Comparison of ENCODE assay signal across 1 cellular context in genomic region chrY:2935606-2936521, GRCh38.
TF ChIP-seq lines count a peak whose summit lies in the region.

No MANE protein-coding gene starts in this region.

TF ChIP-seq in H1, 55 proteins besides CTCF, POLR2A, EP300 and RAD21 (continued from another document):
- no peak for TF ChIP-seq ATF2 (IDR thresholded peaks at IDR 0.05; ENCODE audit: low read length)
- TF ChIP-seq TAF1 (IDR thresholded peaks at IDR 0.05; ENCODE audit: low read depth, low read length), result peak; percentile 82
- TF ChIP-seq ASH2L (IDR thresholded peaks at IDR 0.05; ENCODE audit: low read length), result peak; percentile 89
- peak; percentile 25; the same call in 1 of the 2 replicates for TF ChIP-seq RBBP5 (IDR thresholded peaks at IDR 0.05; ENCODE audit: borderline replicate concordance, low read depth, low read length)
- 0 out of 2 replicates have a peak, but pooled peaks have one; percentile 2 for TF ChIP-seq SRF (IDR thresholded peaks at IDR 0.05; ENCODE audit: low read depth, low read length)
- TF ChIP-seq KDM4A (IDR thresholded peaks at IDR 0.05; ENCODE audit: low read depth, low read length, severe bottlenecking), result peak; percentile 40
- TF ChIP-seq YY1 (IDR thresholded peaks at IDR 0.05; ENCODE audit: low read depth, low read length), result peak; percentile 98
- TF ChIP-seq SP2 (IDR thresholded peaks at IDR 0.05; ENCODE audit: low read length), result no peak
